In the genomic region with DNA sequence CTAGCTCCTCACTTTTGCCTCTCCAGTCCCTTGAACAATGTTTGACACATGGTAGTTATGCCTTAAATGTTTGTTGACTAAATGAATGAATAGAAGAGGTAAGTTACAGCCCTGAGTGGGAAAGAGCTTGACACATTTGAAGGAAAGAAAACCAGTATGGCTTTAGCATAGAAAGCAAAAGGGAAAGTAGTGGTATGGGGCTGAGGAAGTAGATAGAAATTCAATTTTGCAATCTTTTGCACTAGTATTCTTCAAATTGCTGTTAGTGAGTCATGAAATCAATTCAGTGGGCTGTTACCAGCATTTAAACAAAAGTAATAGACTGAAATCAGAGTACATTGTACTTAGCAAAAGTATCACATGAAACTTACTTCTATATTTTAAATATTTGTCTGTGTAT, we compare ENCODE assay signal across 14 cellular contexts. TPM values are rescaled to one million over a fixed set of nuclear protein-coding genes. Genes with fewer than 3 reads are reported as not detected.
DNase-seq lines count a peak whose midpoint lies in the region; ATAC-seq, FAIRE-seq and TF ChIP-seq lines count a peak whose summit lies in the region.
"Had no signal": no experiment of that assay in that cellular context is flagged by ENCODE, and none has a peak within 500 bp of the region (broad histone marks: within the 10 kb centered on the region; RNA-seq: fewer than 3 reads in every experiment).

No MANE protein-coding gene starts in this region.

- ATAC-seq in GM18498 (IDR thresholded peaks at IDR 0.05; ENCODE audit: unreplicated experiment) (peak; percentile 72), GM21390 (IDR thresholded peaks at IDR 0.05; ENCODE audit: unreplicated experiment) (peak; percentile 63), HG03139 (IDR thresholded peaks at IDR 0.05; ENCODE audit: unreplicated experiment) (peak; percentile 55), left colon (no peak)

- peaks cover 15% of the 10 kb centered on the region for H3K36me3 Mint-ChIP-seq in activated T-helper 2 cell treated with anti-CD3 and anti-CD28 coated beads, Interferon-gamma antibody, Interleukin-2, Interleukin-4, amounts not matched to agents 10 μg/mL and 5 μg/mL and 100 μg/mL, durations not matched to agents 14 hours and 24 hours and 36 hours (ENCODE audit: low read depth)
- H3K36me3 Mint-ChIP-seq in activated T-helper 1 cell treated with anti-CD3 and anti-CD28 coated beads, Interleukin-12 subunit alpha, Interleukin-12 subunit beta, Interleukin-2, Interleukin-4 antibody, amounts not matched to agents 30 ng/mL and 10 ng/mL and 1 ng/mL, durations not matched to agents 14 hours and 24 hours and 36 hours (ENCODE audit: low read depth), result no peaks in the 10 kb centered on the region
- H3K36me3 Mint-ChIP-seq: activated naive CD8-positive, alpha-beta T cell had no signal

- peaks cover 3% of the 10 kb centered on the region for H3K27me3 Mint-ChIP-seq in activated T-helper 2 cell treated with anti-CD3 and anti-CD28 coated beads, Interferon-gamma antibody, Interleukin-2, Interleukin-4, amounts not matched to agents 10 μg/mL and 5 μg/mL and 100 μg/mL, durations not matched to agents 14 hours and 24 hours and 36 hours (ENCODE audit: low read depth)
- H3K27me3 Mint-ChIP-seq in activated T-helper 1 cell treated with anti-CD3 and anti-CD28 coated beads, Interleukin-12 subunit alpha, Interleukin-12 subunit beta, Interleukin-2, Interleukin-4 antibody, amounts not matched to agents 30 ng/mL and 10 ng/mL and 1 ng/mL, durations not matched to agents 14 hours and 24 hours and 36 hours (ENCODE audit: insufficient read depth), result peaks cover 2% of the 10 kb centered on the region
- H3K27me3 Mint-ChIP-seq: activated naive CD8-positive, alpha-beta T cell had no signal

- DNase-seq in activated T-helper 2 cell treated with anti-CD3 and anti-CD28 coated beads, Interferon-gamma antibody, Interleukin-2, Interleukin-4, amounts not matched to agents 10 μg/mL and 5 μg/mL and 100 μg/mL, durations not matched to agents 14 hours and 24 hours and 36 hours (ENCODE audit: low spot score), result no peak
- DNase-seq in left colon, result no peak
- DNase-seq in HK-2 (ENCODE audit: unreplicated experiment), result no peak
- DNase-seq in kidney, result no peak
- no peak for DNase-seq in activated T-helper 1 cell treated with anti-CD3 and anti-CD28 coated beads, Interleukin-12 subunit alpha, Interleukin-12 subunit beta, Interleukin-2, Interleukin-4 antibody, amounts not matched to agents 30 ng/mL and 10 ng/mL and 1 ng/mL, durations not matched to agents 14 hours and 24 hours and 36 hours (ENCODE audit: low spot score)
- DNase-seq: activated CD4-positive, alpha-beta T cell treated with anti-CD3 and anti-CD28 coated beads for 4 hours; NCI-H187 treated with DMSO at 0.1 percent for 48 hours; SJCRH30 had no signal

- H3K4me3 Mint-ChIP-seq in activated T-helper 2 cell treated with anti-CD3 and anti-CD28 coated beads, Interferon-gamma antibody, Interleukin-2, Interleukin-4, amounts not matched to agents 10 μg/mL and 5 μg/mL and 100 μg/mL, durations not matched to agents 14 hours and 24 hours and 36 hours (ENCODE audit: low read depth), result no peak overlapping the region
- no peak overlapping the region for H3K4me3 Mint-ChIP-seq in activated T-helper 1 cell treated with anti-CD3 and anti-CD28 coated beads, Interleukin-12 subunit alpha, Interleukin-12 subunit beta, Interleukin-2, Interleukin-4 antibody, amounts not matched to agents 30 ng/mL and 10 ng/mL and 1 ng/mL, durations not matched to agents 14 hours and 24 hours and 36 hours
- H3K4me3 Mint-ChIP-seq: activated naive CD8-positive, alpha-beta T cell had no signal

- H3K9ac ChIP-seq in kidney (ENCODE audit: low read length in 2 of 2), result no peak overlapping the region
- H3K9ac ChIP-seq: BLaER1 had no signal

- H3K9me3 Mint-ChIP-seq in activated T-helper 2 cell treated with anti-CD3 and anti-CD28 coated beads, Interferon-gamma antibody, Interleukin-2, Interleukin-4, amounts not matched to agents 10 μg/mL and 5 μg/mL and 100 μg/mL, durations not matched to agents 14 hours and 24 hours and 36 hours, result no peaks in the 10 kb centered on the region
- H3K9me3 Mint-ChIP-seq in activated T-helper 1 cell treated with anti-CD3 and anti-CD28 coated beads, Interleukin-12 subunit alpha, Interleukin-12 subunit beta, Interleukin-2, Interleukin-4 antibody, amounts not matched to agents 30 ng/mL and 10 ng/mL and 1 ng/mL, durations not matched to agents 14 hours and 24 hours and 36 hours, result no peaks in the 10 kb centered on the region

- TF ChIP-seq CTCF in kidney (IDR thresholded peaks at IDR 0.05; ENCODE audit: borderline replicate concordance, extremely low read depth, insufficient read depth), result no peak

- H3K9me3 ChIP-seq in kidney (ENCODE audit: control insufficient read depth in 1 of 2, low read length in 2 of 2), result no peaks in the 10 kb centered on the region
- H3K9me3 ChIP-seq: BLaER1, SJCRH30 had no signal

- intact Hi-C loops in activated T-helper 2 cell treated with anti-CD3 and anti-CD28 coated beads, Interferon-gamma antibody, Interleukin-2, Interleukin-4, amounts not matched to agents 10 μg/mL and 5 μg/mL and 100 μg/mL, durations not matched to agents 14 hours and 24 hours and 36 hours (cut with micrococcal nuclease), result no loop called here
- intact Hi-C loops in left colon (cut with DNase I, micrococcal nuclease), result no loop called here
- intact Hi-C loops in kidney (cut with DNase I), result no loop called here
- intact Hi-C loops in activated T-helper 1 cell treated with anti-CD3 and anti-CD28 coated beads, Interleukin-12 subunit alpha, Interleukin-12 subunit beta, Interleukin-2, Interleukin-4 antibody, amounts not matched to agents 30 ng/mL and 10 ng/mL and 1 ng/mL, durations not matched to agents 14 hours and 24 hours and 36 hours (cut with micrococcal nuclease), result no loop called here

- H3K4me3 ChIP-seq in kidney (ENCODE audit: low read length in 2 of 2), result no peak overlapping the region
- H3K4me3 ChIP-seq: BLaER1, SJCRH30 had no signal

- H3K4me1 ChIP-seq in kidney (ENCODE audit: control insufficient read depth in 1 of 2, insufficient read depth in 1 of 2, low read depth in 1 of 2, low read length in 2 of 2), result no peaks in the 10 kb centered on the region
- H3K4me1 ChIP-seq: BLaER1, SJCRH30 had no signal

- no peak overlapping the region for H3K27ac ChIP-seq in kidney (ENCODE audit: low read depth in 2 of 2, low read length in 2 of 2)
- H3K27ac ChIP-seq: BLaER1, SJCRH30 had no signal

- FAIRE-seq in kidney (lab: Jason Lieb, UNC), result no peak

- peak overlapping the region; percentile 4 for H3K27ac Mint-ChIP-seq in activated T-helper 2 cell treated with anti-CD3 and anti-CD28 coated beads, Interferon-gamma antibody, Interleukin-2, Interleukin-4, amounts not matched to agents 10 μg/mL and 5 μg/mL and 100 μg/mL, durations not matched to agents 14 hours and 24 hours and 36 hours
- no peak overlapping the region for H3K27ac Mint-ChIP-seq in activated T-helper 1 cell treated with anti-CD3 and anti-CD28 coated beads, Interleukin-12 subunit alpha, Interleukin-12 subunit beta, Interleukin-2, Interleukin-4 antibody, amounts not matched to agents 30 ng/mL and 10 ng/mL and 1 ng/mL, durations not matched to agents 14 hours and 24 hours and 36 hours
- H3K27ac Mint-ChIP-seq: activated naive CD8-positive, alpha-beta T cell had no signal

- H3K4me1 Mint-ChIP-seq in activated T-helper 2 cell treated with anti-CD3 and anti-CD28 coated beads, Interferon-gamma antibody, Interleukin-2, Interleukin-4, amounts not matched to agents 10 μg/mL and 5 μg/mL and 100 μg/mL, durations not matched to agents 14 hours and 24 hours and 36 hours (ENCODE audit: low read depth), result peaks cover 18% of the 10 kb centered on the region
- no peaks in the 10 kb centered on the region for H3K4me1 Mint-ChIP-seq in activated T-helper 1 cell treated with anti-CD3 and anti-CD28 coated beads, Interleukin-12 subunit alpha, Interleukin-12 subunit beta, Interleukin-2, Interleukin-4 antibody, amounts not matched to agents 30 ng/mL and 10 ng/mL and 1 ng/mL, durations not matched to agents 14 hours and 24 hours and 36 hours (ENCODE audit: low read depth)

- no peaks in the 10 kb centered on the region for H3K36me3 ChIP-seq in kidney (ENCODE audit: control insufficient read depth in 1 of 2, insufficient read depth in 2 of 2, low read length in 2 of 2)
- H3K36me3 ChIP-seq: BLaER1, SJCRH30 had no signal

RNA-seq across cellular contexts. Expression of a gene that starts 21.1 kb away (rescaled TPM):
- 27.1 and 28.2 TPM in 2 replicates for total RNA-seq in activated T-helper 2 cell treated with anti-CD3 and anti-CD28 coated beads, Interferon-gamma antibody, Interleukin-2, Interleukin-4, amounts not matched to agents 10 μg/mL and 5 μg/mL and 100 μg/mL, durations not matched to agents 14 hours and 24 hours and 36 hours
- total RNA-seq in left colon (1 to 10 TPM; 3.6 to 5.8 TPM), kidney (8.4 TPM)
- 3.4 TPM for polyA plus RNA-seq in kidney (ENCODE audit: insufficient read depth, low read depth, low replicate concordance)
- 0.20 and 0.21 TPM in 2 replicates for total RNA-seq in activated T-helper 1 cell treated with anti-CD3 and anti-CD28 coated beads, Interleukin-12 subunit alpha, Interleukin-12 subunit beta, Interleukin-2, Interleukin-4 antibody, amounts not matched to agents 30 ng/mL and 10 ng/mL and 1 ng/mL, durations not matched to agents 14 hours and 24 hours and 36 hours
- total RNA-seq: SJCRH30 had no signal
- polyA plus RNA-seq: neural cell had no signal
